8 cellular contexts compared by ENCODE assay signal in the genomic region with DNA sequence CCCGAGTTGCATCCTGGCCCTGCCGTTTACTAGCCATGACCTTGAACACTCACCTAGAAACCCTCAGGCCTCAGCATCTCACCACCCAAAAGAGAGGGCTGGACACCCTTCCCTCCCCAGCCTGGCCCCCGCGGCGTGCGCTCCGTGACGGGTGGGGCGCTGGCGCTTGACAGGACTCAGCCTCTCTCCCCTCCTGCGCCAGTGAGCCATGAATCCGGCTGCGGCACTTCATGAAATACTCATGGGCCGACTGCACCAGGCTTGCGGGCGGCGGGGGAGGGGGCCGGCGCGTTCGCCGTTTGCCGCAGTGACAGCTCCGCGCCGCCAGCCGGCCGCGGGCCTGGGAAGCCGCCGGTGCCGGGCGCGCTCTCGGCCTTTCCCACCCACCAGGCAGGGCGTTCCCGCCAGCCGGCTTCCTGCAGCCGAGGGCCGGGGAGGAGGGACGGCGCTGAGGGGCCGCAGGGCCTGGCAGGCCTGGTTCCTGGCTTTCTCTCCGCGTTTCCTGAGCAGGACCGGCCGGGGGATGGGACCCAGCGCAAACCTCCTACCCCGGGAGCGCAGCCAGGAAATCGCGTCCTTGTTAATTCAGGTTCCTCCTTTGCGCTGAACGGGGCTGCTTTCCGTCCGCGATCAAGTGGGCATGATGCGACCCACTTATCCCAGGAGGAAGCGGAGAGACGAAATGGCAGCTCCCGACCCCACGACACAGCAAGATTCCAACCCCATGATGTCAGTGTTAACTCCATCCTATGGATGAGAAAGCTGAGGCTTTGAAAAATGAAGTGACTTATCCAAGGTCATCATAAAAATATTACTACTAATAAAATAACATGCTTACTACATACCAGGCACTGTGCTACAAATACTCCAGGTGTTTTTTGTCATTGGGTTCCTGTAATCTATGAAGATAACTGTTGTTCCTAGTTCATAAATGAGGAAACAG. TPM values are rescaled to one million over a fixed set of nuclear protein-coding genes. Genes with fewer than 3 reads are reported as not detected.
DNase-seq lines count a peak whose midpoint lies in the region; ATAC-seq and TF ChIP-seq lines count a peak whose summit lies in the region.

No MANE protein-coding gene starts in this region.

- peak overlapping the region; percentile 46 for H3K9ac ChIP-seq in DND-41 (ENCODE audit: low read depth, low read length)

- H3K27me3 ChIP-seq in DND-41 (ENCODE audit: insufficient read depth, low read length, poor library complexity): peaks cover 47% of the 10 kb centered on the region
- no peaks in the 10 kb centered on the region for H3K27me3 ChIP-seq in layer of hippocampus (ENCODE audit: control insufficient read depth, insufficient read depth, low read length)

- H3K4me3 Mint-ChIP-seq in activated CD4-positive, alpha-beta T cell treated with anti-CD3 and anti-CD28 coated beads for 36 hours: peak overlapping the region; percentile 54
- peak overlapping the region; percentile 81 for H3K4me3 Mint-ChIP-seq in chondrocyte (ENCODE audit: unreplicated experiment)

- intact Hi-C loops in activated CD4-positive, alpha-beta T cell treated with anti-CD3 and anti-CD28 coated beads for 36 hours (cut with DNase I, micrococcal nuclease): no loop called here

- peaks cover 2% of the 10 kb centered on the region for H3K9me3 Mint-ChIP-seq in activated CD4-positive, alpha-beta T cell treated with anti-CD3 and anti-CD28 coated beads for 36 hours (ENCODE audit: low read depth)
- no peaks in the 10 kb centered on the region for H3K9me3 Mint-ChIP-seq in chondrocyte (ENCODE audit: low read depth)

- peaks cover 19% of the 10 kb centered on the region for H3K27me3 Mint-ChIP-seq in activated CD4-positive, alpha-beta T cell treated with anti-CD3 and anti-CD28 coated beads for 36 hours
- no peaks in the 10 kb centered on the region for H3K27me3 Mint-ChIP-seq in chondrocyte (ENCODE audit: low read depth)

- H3K4me1 ChIP-seq in DND-41 (ENCODE audit: insufficient read depth, low read length): peaks cover 18% of the 10 kb centered on the region

- H3K36me3 Mint-ChIP-seq in activated CD4-positive, alpha-beta T cell treated with anti-CD3 and anti-CD28 coated beads for 36 hours (ENCODE audit: low read depth): no peaks in the 10 kb centered on the region
- H3K36me3 Mint-ChIP-seq in chondrocyte (ENCODE audit: low read depth): no peaks in the 10 kb centered on the region

- peak overlapping the region; percentile 75 for H2AFZ ChIP-seq in DND-41 (ENCODE audit: low read depth, low read length)

- H4K20me1 ChIP-seq in DND-41 (ENCODE audit: insufficient read depth, low read length): 0 out of 2 replicates have a peak, but pooled peaks cover 7% of the 10 kb centered on the region

- no peaks in the 10 kb centered on the region for H3K79me2 ChIP-seq in DND-41 (ENCODE audit: insufficient read depth, low read length)

- ATAC-seq in DND-41 (ENCODE audit: insufficient read depth, low read depth): peak; percentile 90
- ATAC-seq in GM21825 (IDR thresholded peaks at IDR 0.05; ENCODE audit: unreplicated experiment): peak; percentile 83
- peak; percentile 80 for ATAC-seq in activated CD4-positive, alpha-beta T cell treated with anti-CD3 and anti-CD28 coated beads for 36 hours
- no peak for ATAC-seq in GM18520 (IDR thresholded peaks at IDR 0.05; ENCODE audit: unreplicated experiment)

- no peaks in the 10 kb centered on the region for H3K9me3 ChIP-seq in DND-41 (ENCODE audit: insufficient read depth, low read length, severe bottlenecking)

- POLR2A ChIA-PET in activated CD4-positive, alpha-beta T cell treated with anti-CD3 and anti-CD28 coated beads for 36 hours (lab: Charles Lee): interaction anchor here (1.0 kb wide), 1 partner anchor 79 kb away, joined by 3 read pairs; no protein-coding TSS in a partner anchor

- DNase-seq in DND-41 (peak; percentile 69), NCI-H1105 (lab: John Stamatoyannopoulos, UW) (peak; percentile 69), chondrocyte (ENCODE audit: low spot score) (peak; percentile 94)
- peak; percentile 74 for DNase-seq in activated CD4-positive, alpha-beta T cell treated with anti-CD3 and anti-CD28 coated beads for 36 hours
- peak; percentile 72 for DNase-seq in stimulated activated CD4-positive, alpha-beta T cell treated with anti-CD3 and anti-CD28 coated beads, Interleukin-15, amount 100 ng/mL, for 24 hours

- TF ChIP-seq CTCF in DND-41 (IDR thresholded peaks at IDR 0.05; ENCODE audit: borderline replicate concordance, extremely low read depth, low read length, poor library complexity, severe bottlenecking): no peak
- TF ChIP-seq CTCF in chondrocyte (IDR thresholded peaks at IDR 0.05): peak; percentile 54

- peak overlapping the region; percentile 95 for H3K4me2 ChIP-seq in DND-41 (ENCODE audit: insufficient read depth, low read length)

- H3K27ac ChIP-seq in DND-41 (ENCODE audit: low read length): no peak overlapping the region
- peak overlapping the region; percentile 83 for H3K27ac ChIP-seq in layer of hippocampus (ENCODE audit: low read depth, low read length)

- no peaks in the 10 kb centered on the region for H3K36me3 ChIP-seq in DND-41 (ENCODE audit: insufficient read depth, low read length)

- no peak overlapping the region for H3K27ac Mint-ChIP-seq in activated CD4-positive, alpha-beta T cell treated with anti-CD3 and anti-CD28 coated beads for 36 hours
- H3K27ac Mint-ChIP-seq in chondrocyte (ENCODE audit: unreplicated experiment): peak overlapping the region; percentile 96

- peak overlapping the region in 1 of 2 experiments; percentile 57; a peak in 3 of 4 replicates for H3K4me3 ChIP-seq in DND-41 (ENCODE audit: low read depth in 1 of 2, low read length in 2 of 2)

- CTCF ChIA-PET in activated CD4-positive, alpha-beta T cell treated with anti-CD3 and anti-CD28 coated beads for 36 hours (lab: Charles Lee): interaction anchor here (0.7 to 7.2 kb wide), 7 partner anchors 8 to 132 kb away, joined by 3 to 55 read pairs (median 3); no protein-coding TSS in a partner anchor

- peaks cover 12% of the 10 kb centered on the region for H3K4me1 Mint-ChIP-seq in activated CD4-positive, alpha-beta T cell treated with anti-CD3 and anti-CD28 coated beads for 36 hours
- peaks cover 27% of the 10 kb centered on the region for H3K4me1 Mint-ChIP-seq in chondrocyte (ENCODE audit: low read depth)

RNA-seq across cellular contexts. Expression of gene LUZP1, which starts 9.1 kb away (rescaled TPM):
- total RNA-seq in activated CD4-positive, alpha-beta T cell treated with anti-CD3 and anti-CD28 coated beads for 36 hours: 10 to 100 TPM; 13.2 to 13.6 TPM
- total RNA-seq in chondrocyte: 55.5 to 67.7 TPM (median 58.0 TPM) in 3 replicates

RNA-seq across cellular contexts. Expression of gene HTR1D, which starts 39.6 kb away (rescaled TPM):
- not detected for total RNA-seq in activated CD4-positive, alpha-beta T cell treated with anti-CD3 and anti-CD28 coated beads for 36 hours
- total RNA-seq in chondrocyte: 2.1 to 3.7 TPM (median 2.3 TPM) in 3 replicates
